8 cellular contexts compared by ENCODE assay signal in genomic region chr6:6758915-6759654, GRCh38.
DNase-seq lines count a peak whose midpoint lies in the region; ATAC-seq and TF ChIP-seq lines count a peak whose summit lies in the region.

No MANE protein-coding gene starts in this region.

- DNase-seq in NCI-H510A treated with DMSO at 0.1 percent for 48 hours (lab: John Stamatoyannopoulos, UW) (peak; percentile 47), NCI-H510A (lab: John Stamatoyannopoulos, UW) (no peak), SJSA1 (ENCODE audit: low read depth in 1 of 2, low spot score in 2 of 2) (peak; percentile 44 to 63), esophagus muscularis mucosa (ENCODE audit: extremely low spot score) (no peak), mucosa of gallbladder (ENCODE audit: low spot score) (peak; percentile 55), kidney glomerular epithelial cell (lab: John Stamatoyannopoulos, UW) (no peak)

- H3K79me2 ChIP-seq in KMS-11 (ENCODE audit: insufficient read depth, low read depth): no peaks in the 10 kb centered on the region

- H2AFZ ChIP-seq in KMS-11 (ENCODE audit: low read depth): no peak overlapping the region

- H3K4me3 ChIP-seq in KMS-11 (IDR thresholded peaks at IDR 0.05; ENCODE audit: insufficient read depth, low read depth, low read length) (no peak overlapping the region), SJSA1 (no peak overlapping the region), esophagus muscularis mucosa (peak overlapping the region in 3 of 4 donors; percentile 12 to 30 (median 14))

- TF ChIP-seq CTCF in KMS-11 (conservative IDR thresholded peaks at IDR 0.05; ENCODE audit: low read depth, low read length) (peak; percentile 53), esophagus muscularis mucosa (IDR thresholded peaks at IDR 0.05) (peak; percentile 22 to 47 (median 32))

- H3K4me2 ChIP-seq in KMS-11: no peak overlapping the region

- no peak overlapping the region for H3K27ac ChIP-seq in KMS-11
- no peak overlapping the region for H3K27ac ChIP-seq in SJSA1
- peak overlapping the region in 1 of 4 donors; percentile 13 for H3K27ac ChIP-seq in esophagus muscularis mucosa (replicated peaks in 1 of 4)

- WGBS in esophagus muscularis mucosa: 51% methylated on average over 15 of the region's 22 CpGs

- no peaks in the 10 kb centered on the region for H4K20me1 ChIP-seq in KMS-11 (ENCODE audit: insufficient read depth)

- no peak overlapping the region for H3K9ac ChIP-seq in KMS-11

- H3K9me3 ChIP-seq in SJSA1 (replicated peaks): no peaks in the 10 kb centered on the region
- no peaks in the 10 kb centered on the region for H3K9me3 ChIP-seq in esophagus muscularis mucosa

- peak; percentile 83 for ATAC-seq in GM21723 (IDR thresholded peaks at IDR 0.05; ENCODE audit: unreplicated experiment)

- TF ChIP-seq EP300 in esophagus muscularis mucosa (IDR thresholded peaks at IDR 0.05): no peak

- H3K4me1 ChIP-seq in KMS-11 (ENCODE audit: low read depth, poor library complexity, severe bottlenecking): peaks cover 7% of the 10 kb centered on the region
- no peaks in the 10 kb centered on the region for H3K4me1 ChIP-seq in SJSA1 (replicated peaks)
- H3K4me1 ChIP-seq in esophagus muscularis mucosa: peaks cover 9 to 10% (median 10%) of the 10 kb centered on the region in 4 donors

- H3K36me3 ChIP-seq in KMS-11 (ENCODE audit: insufficient read depth) (no peaks in the 10 kb centered on the region), SJSA1 (no peaks in the 10 kb centered on the region), esophagus muscularis mucosa (no peaks in the 10 kb centered on the region)

- intact Hi-C loops in esophagus muscularis mucosa (cut with DNase I): no loop called here

- no peaks in the 10 kb centered on the region for H3K27me3 ChIP-seq in KMS-11 (ENCODE audit: insufficient read depth, low read depth)
- no peaks in the 10 kb centered on the region for H3K27me3 ChIP-seq in SJSA1 (replicated peaks)
- H3K27me3 ChIP-seq in esophagus muscularis mucosa: peaks cover 0 to 10% (median 0%) of the 10 kb centered on the region in 4 donors

- no peak for TF ChIP-seq POLR2A in esophagus muscularis mucosa (IDR thresholded peaks at IDR 0.05; ENCODE audit: low read depth)

Comparison
In these comparisons a context has a peak if more than half of its experiments do, and no peak if none do; other contexts are left out.
1. DNase-seq: peak in NCI-H510A treated with DMSO at 0.1 percent for 48 hours (single experiment), SJSA1 (2 of 2) and mucosa of gallbladder (single experiment); none in NCI-H510A (single experiment), esophagus muscularis mucosa (single experiment) and kidney glomerular epithelial cell (single experiment).
2. H3K4me3 ChIP-seq: peak in esophagus muscularis mucosa (3 of 4); none in KMS-11 (single experiment) and SJSA1 (single experiment).